ENCODE assay signal across 27 cellular contexts in genomic region chr1:2639607-2640521, GRCh38. TPM values are rescaled to one million over a fixed set of nuclear protein-coding genes. Genes with fewer than 3 reads are reported as not detected.
DNase-seq lines count a peak whose midpoint lies in the region; ATAC-seq and TF ChIP-seq lines count a peak whose summit lies in the region.
"Had no signal": no experiment of that assay in that cellular context is flagged by ENCODE, and none has a peak within 500 bp of the region (broad histone marks: within the 10 kb centered on the region; RNA-seq: fewer than 3 reads in every experiment).

No MANE protein-coding gene starts in this region.

- peak; percentile 56 for DNase-seq in activated CD8-positive, alpha-beta memory T cell treated with anti-CD3 and anti-CD28 coated beads for 24 hours
- no peak for DNase-seq in activated CD8-positive, alpha-beta memory T cell treated with anti-CD3 and anti-CD28 coated beads, Interleukin-2, amount 50 U/mL, for 48 hours
- DNase-seq in H7 (peak; percentile 52), hepatocyte (ENCODE audit: low spot score) (peak; percentile 11), sciatic nerve (ENCODE audit: low spot score) (peak; percentile 53), OCI-M1 (lab: John Stamatoyannopoulos, UW) (no peak), SW 1271 (lab: John Stamatoyannopoulos, UW) (no peak), GM19238 (ENCODE audit: insufficient read length, low spot score) (no peak)
- DNase-seq: activated CD8-positive, alpha-beta T cell treated with anti-CD3 and anti-CD28 coated beads for 36 hours; activated naive CD4-positive, alpha-beta T cell treated with anti-CD3 and anti-CD28 coated beads, Interleukin-2, amount 50 U/mL, for 16 hours; activated T-cell treated with anti-CD3 and anti-CD28 coated beads for 4 hours; AML-193; amniotic stem cell; CD8-positive, alpha-beta memory T cell; DMS153; effector CD4-positive, alpha-beta T cell; glutamatergic neuron; natural killer cell; NCI-H1092; NCI-H1694 treated with DMSO at 0.1 percent for 48 hours; NCI-H2171 treated with DMSO at 0.1 percent for 48 hours; NCI-H526 treated with DMSO at 0.1 percent for 48 hours; sigmoid colon; stimulated activated CD4-positive, alpha-beta T cell treated with anti-CD3 and anti-CD28 coated beads, Interleukin-4, amount 100 ng/mL, for 4 hours; stimulated activated naive CD8-positive, alpha-beta T cell treated with anti-CD3 and anti-CD28 coated beads, Interleukin-15, Interleukin-2, amounts not matched to agents 100 U/mL and 50 U/mL, for 24 hours had no signal

- H2AFZ ChIP-seq in hepatocyte, result no peak overlapping the region

- no peak for ATAC-seq in sciatic nerve
- ATAC-seq: activated CD8-positive, alpha-beta T cell treated with anti-CD3 and anti-CD28 coated beads for 36 hours; natural killer cell; stimulated activated naive CD8-positive, alpha-beta T cell treated with anti-CD3 and anti-CD28 coated beads, Interleukin-15, Interleukin-2, amounts not matched to agents 100 U/mL and 50 U/mL, for 24 hours had no signal

- no peak for TF ChIP-seq CTCF in hepatocyte (IDR thresholded peaks at IDR 0.05; ENCODE audit: poor library complexity)

- no peaks in the 10 kb centered on the region for H4K20me1 ChIP-seq in hepatocyte (ENCODE audit: insufficient read depth, poor library complexity, severe bottlenecking)

- peaks cover 22% of the 10 kb centered on the region for H3K4me1 ChIP-seq in hepatocyte (ENCODE audit: insufficient read depth)

- H3K27me3 ChIP-seq in H7 (ENCODE audit: control insufficient read depth, insufficient read depth, low read length) (peaks cover 26% of the 10 kb centered on the region), hepatocyte (peaks cover 3% of the 10 kb centered on the region)

- WGBS in hepatocyte (ENCODE audit: low lambda C conversion rate, missing lambda C conversion rate), result 88% methylated on average over 24 of the region's 26 CpGs

- intact Hi-C loops in sciatic nerve (cut with DNase I), result no loop called here

- H3K4me2 ChIP-seq in hepatocyte, result no peak overlapping the region

- no peak overlapping the region for H3K4me3 ChIP-seq in H7 (ENCODE audit: insufficient read depth, low read depth, low read length)
- no peak overlapping the region for H3K4me3 ChIP-seq in hepatocyte
- H3K4me3 ChIP-seq: sigmoid colon, thoracic aorta had no signal

- no peaks in the 10 kb centered on the region for H3K36me3 ChIP-seq in H7 (replicated peaks; ENCODE audit: control insufficient read depth, insufficient read depth, low read length)
- no peaks in the 10 kb centered on the region for H3K36me3 ChIP-seq in hepatocyte (replicated peaks; ENCODE audit: insufficient read depth, low read depth)
- H3K36me3 ChIP-seq: sigmoid colon, thoracic aorta had no signal

- no peaks in the 10 kb centered on the region for H3K9me2 ChIP-seq in hepatocyte (replicated peaks; ENCODE audit: insufficient read depth)

- H3K79me2 ChIP-seq in hepatocyte, result peaks cover 15% of the 10 kb centered on the region

- no peak overlapping the region for H3K27ac ChIP-seq in hepatocyte
- H3K27ac ChIP-seq: sigmoid colon, thoracic aorta had no signal

- no peaks in the 10 kb centered on the region for H3K9me3 ChIP-seq in hepatocyte (ENCODE audit: low read depth)
- H3K9me3 ChIP-seq: sigmoid colon had no signal

RNA-seq across cellular contexts. Expression of gene MMEL1, which starts 7.0 kb away (rescaled TPM):
- 1.3 and 3.0 TPM in 2 replicates for total RNA-seq in H7 (2014; rRNA removed; shearing (Covaris generic))
- total RNA-seq in hepatocyte (0.32 and 0.93 TPM in 2 replicates), sciatic nerve (1.7 TPM)
- 1.8 TPM in 1 of 2 replicates, not detected in the other for polyA plus RNA-seq in hepatocyte
- total RNA-seq: epithelial cell of proximal tubule, thoracic aorta had no signal

RNA-seq across cellular contexts. Expression of gene PRXL2B, which starts 53.3 kb away (rescaled TPM):
- 62.9 and 83.5 TPM in 2 replicates for total RNA-seq in H7 (2014; rRNA removed; shearing (Covaris generic))
- total RNA-seq in hepatocyte (21.4 and 36.7 TPM in 2 replicates), sciatic nerve (23.9 TPM)
- polyA plus RNA-seq in hepatocyte, result 39.6 and 41.4 TPM in 2 replicates

Comparison
In these comparisons a context has a peak if more than half of its experiments do, and no peak if none do; other contexts are left out.
1. DNase-seq: peak in activated CD8-positive, alpha-beta memory T cell treated with anti-CD3 and anti-CD28 coated beads for 24 hours (single experiment), H7 (single experiment), hepatocyte (single experiment) and sciatic nerve (single experiment); none in activated CD8-positive, alpha-beta memory T cell treated with anti-CD3 and anti-CD28 coated beads, Interleukin-2, amount 50 U/mL, for 48 hours (single experiment), OCI-M1 (single experiment), SW 1271 (0 of 2) and GM19238 (single experiment).